In the genomic region with DNA sequence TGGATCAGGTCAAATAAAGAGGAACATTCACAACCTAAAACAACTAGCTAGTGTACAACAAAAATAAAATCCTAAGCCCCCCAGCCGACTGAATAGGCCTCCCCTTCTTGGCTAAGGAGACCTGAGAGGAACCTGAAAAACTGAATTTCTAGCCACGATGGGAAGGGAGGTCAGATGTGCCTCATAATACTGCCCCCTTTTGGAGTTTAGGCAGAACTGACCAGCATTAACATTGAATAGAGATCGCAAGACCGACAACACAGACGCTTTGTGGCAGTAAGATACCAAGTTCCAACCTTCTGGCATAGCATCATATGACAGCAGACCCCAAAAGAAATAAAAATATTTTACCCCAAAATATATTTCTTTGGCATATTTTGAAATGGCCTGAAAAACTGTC, we compare ENCODE assay signal across 8 cellular contexts. TPM values are rescaled to one million over a fixed set of nuclear protein-coding genes. Genes with fewer than 3 reads are reported as not detected.
DNase-seq lines count a peak whose midpoint lies in the region; ATAC-seq and TF ChIP-seq lines count a peak whose summit lies in the region.

No MANE protein-coding gene starts in this region.

- 59% methylated on average over 5 of the region's 5 CpGs for WGBS in prostate gland

- TF ChIP-seq CTCF in prostate gland (IDR thresholded peaks at IDR 0.05): no peak

- CTCF ChIA-PET in HEK293T (lab: Yijun Ruan, JAX): interaction anchor here (1.0 kb wide), 1 partner anchor 94 kb away, joined by 4 read pairs; no protein-coding TSS in a partner anchor

- H3K9me3 ChIP-seq in prostate gland: no peaks in the 10 kb centered on the region

- POLR2A ChIA-PET in HEK293T (lab: Yijun Ruan, JAX): no interaction called here
- POLR2A ChIA-PET in naive thymus-derived CD8-positive, alpha-beta T cell (lab: Charles Lee): no interaction called here

- no peak overlapping the region for H3K27ac Mint-ChIP-seq in naive thymus-derived CD8-positive, alpha-beta T cell

- no peak overlapping the region for H3K27ac ChIP-seq in prostate gland

- no peaks in the 10 kb centered on the region for H3K36me3 ChIP-seq in prostate gland

- no peak overlapping the region for H3K4me3 ChIP-seq in prostate gland

- peaks cover 0 to 4% (median 0%) of the 10 kb centered on the region in 5 donors for H3K27me3 Mint-ChIP-seq in naive thymus-derived CD8-positive, alpha-beta T cell

- no peaks in the 10 kb centered on the region for H3K4me1 ChIP-seq in prostate gland (replicated peaks)

- ATAC-seq in GM19455 (IDR thresholded peaks at IDR 0.05; ENCODE audit: unreplicated experiment): no peak
- ATAC-seq in naive thymus-derived CD8-positive, alpha-beta T cell: no peak

- H3K27me3 ChIP-seq in prostate gland (replicated peaks; ENCODE audit: insufficient read depth): peaks cover 2% of the 10 kb centered on the region

- peak; percentile 30 for DNase-seq in EH (ENCODE audit: low read depth)
- DNase-seq in HEK293T (ENCODE audit: extremely low spot score): peak; percentile 49
- peak; percentile 25 for DNase-seq in SK-N-DZ (ENCODE audit: low spot score)
- DNase-seq in iPS-NIHi7 (ENCODE audit: extremely low spot score): peak; percentile 67
- DNase-seq in activated CD4-positive, alpha-beta T cell treated with anti-CD3 and anti-CD28 coated beads for 48 hours: no peak
- no peak for DNase-seq in prostate gland (ENCODE audit: low spot score)
- DNase-seq in naive thymus-derived CD8-positive, alpha-beta T cell: no peak

- H3K4me1 Mint-ChIP-seq in naive thymus-derived CD8-positive, alpha-beta T cell: no peaks in the 10 kb centered on the region

- intact Hi-C loops in prostate gland (cut with DNase I): no loop called here

- no peaks in the 10 kb centered on the region for H3K36me3 Mint-ChIP-seq in naive thymus-derived CD8-positive, alpha-beta T cell

- H3K9me3 Mint-ChIP-seq in naive thymus-derived CD8-positive, alpha-beta T cell: no peaks in the 10 kb centered on the region

- TF ChIP-seq POLR2A in prostate gland (IDR thresholded peaks at IDR 0.05): no peak

- H3K4me3 Mint-ChIP-seq in naive thymus-derived CD8-positive, alpha-beta T cell: no peak overlapping the region

TF ChIP-seq in HEK293T, 16 proteins besides CTCF, POLR2A, EP300 and RAD21:
- no peak for TF ChIP-seq SUZ12 (IDR thresholded peaks at IDR 0.05)
- no peak for TF ChIP-seq NFRKB (IDR thresholded peaks at IDR 0.05)
- no peak for TF ChIP-seq ELF4 (IDR thresholded peaks at IDR 0.05)
- TF ChIP-seq BHLHE40 (IDR thresholded peaks at IDR 0.05; ENCODE audit: borderline replicate concordance): no peak
- no peak for TF ChIP-seq CTBP1 (IDR thresholded peaks at IDR 0.05; ENCODE audit: borderline replicate concordance)
- TF ChIP-seq FOXM1 (IDR thresholded peaks at IDR 0.05; ENCODE audit: borderline replicate concordance): no peak
- no peak for TF ChIP-seq TARDBP (IDR thresholded peaks at IDR 0.05)
- TF ChIP-seq FOXK2 (IDR thresholded peaks at IDR 0.05): no peak
- TF ChIP-seq, protein P1, sequence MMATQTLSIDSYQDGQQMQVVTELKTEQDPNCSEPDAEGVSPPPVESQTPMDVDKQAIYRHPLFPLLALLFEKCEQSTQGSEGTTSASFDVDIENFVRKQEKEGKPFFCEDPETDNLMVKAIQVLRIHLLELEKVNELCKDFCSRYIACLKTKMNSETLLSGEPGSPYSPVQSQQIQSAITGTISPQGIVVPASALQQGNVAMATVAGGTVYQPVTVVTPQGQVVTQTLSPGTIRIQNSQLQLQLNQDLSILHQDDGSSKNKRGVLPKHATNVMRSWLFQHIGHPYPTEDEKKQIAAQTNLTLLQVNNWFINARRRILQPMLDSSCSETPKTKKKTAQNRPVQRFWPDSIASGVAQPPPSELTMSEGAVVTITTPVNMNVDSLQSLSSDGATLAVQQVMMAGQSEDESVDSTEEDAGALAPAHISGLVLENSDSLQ (IDR thresholded peaks at IDR 0.05): no peak
- TF ChIP-seq HDGF (IDR thresholded peaks at IDR 0.05; ENCODE audit: borderline replicate concordance): no peak
- TF ChIP-seq FOXA1 (IDR thresholded peaks at IDR 0.05): no peak
- TF ChIP-seq ARNT (IDR thresholded peaks at IDR 0.05): no peak
- no peak for TF ChIP-seq SP1 (IDR thresholded peaks at IDR 0.05)
- no peak for TF ChIP-seq LEF1 (IDR thresholded peaks at IDR 0.05; ENCODE audit: borderline replicate concordance)
- TF ChIP-seq L3MBTL2 (conservative IDR thresholded peaks at IDR 0.05): no peak
- no peak for TF ChIP-seq ZNF384 (IDR thresholded peaks at IDR 0.05)

RNA-seq across cellular contexts. Expression of a gene that starts 15.9 kb away (rescaled TPM):
- not detected in 2 replicates for polyA plus RNA-seq in SK-N-DZ (2014; cell fraction: cytosol; rRNA removed)
- polyA plus RNA-seq in SK-N-DZ (2014; cell fraction: nucleus; rRNA removed): not detected in 2 replicates
- 1 to 10 TPM in 1 of 2 donors, not detected in 1; 3.4 TPM for total RNA-seq in prostate gland
- total RNA-seq in naive thymus-derived CD8-positive, alpha-beta T cell: not detected
- polyA plus RNA-seq in naive thymus-derived CD8-positive, alpha-beta T cell: not detected

Comparison
In these comparisons a context has a peak if more than half of its experiments do, and no peak if none do; other contexts are left out.
1. DNase-seq: peak in EH (single experiment), HEK293T (single experiment), SK-N-DZ (single experiment) and iPS-NIHi7 (single experiment); none in activated CD4-positive, alpha-beta T cell treated with anti-CD3 and anti-CD28 coated beads for 48 hours (single experiment), prostate gland (single experiment) and naive thymus-derived CD8-positive, alpha-beta T cell (0 of 10).